ENCODE assay signal across 8 cellular contexts in genomic region chr14:30994681-30995620, GRCh38. TPM values are rescaled to one million over a fixed set of nuclear protein-coding genes. Genes with fewer than 3 reads are reported as not detected.
DNase-seq lines count a peak whose midpoint lies in the region; FAIRE-seq and TF ChIP-seq lines count a peak whose summit lies in the region.

No MANE protein-coding gene starts in this region.

- 0 to 1% methylated on average over 4 of the region's 4 CpGs for WGBS in GM23248 (ENCODE audit: low coverage in 1 of 2, low lambda C conversion rate in 2 of 2, missing lambda C conversion rate in 2 of 2), 2 experiments

- peak overlapping the region; percentile 69 for H3K4me2 ChIP-seq in GM23248 (ENCODE audit: unreplicated experiment)

- DNase-seq in ELR (ENCODE audit: low read depth) (peak; percentile 46), GM23248 (peak; percentile 69), SK-N-MC (ENCODE audit: low read depth, low spot score) (no peak), kidney (no peak), T1000 (lab: John Stamatoyannopoulos, UW) (no peak), COLO829 (ENCODE audit: low spot score) (no peak), HPDE6-E6E7 (ENCODE audit: extremely low spot score) (no peak), NCI-H524 (lab: John Stamatoyannopoulos, UW) (no peak)

- FAIRE-seq in kidney (lab: Jason Lieb, UNC), result peak; percentile 47

- H3K9me3 ChIP-seq in GM23248 (ENCODE audit: low read depth) (no peaks in the 10 kb centered on the region), SK-N-MC (ENCODE audit: low read depth, low read length) (no peaks in the 10 kb centered on the region), kidney (ENCODE audit: control insufficient read depth in 1 of 2, low read length in 2 of 2) (peaks cover 0 to 16% of the 10 kb centered on the region in 2 donors)

- peak overlapping the region; percentile 25 for H3K4me3 ChIP-seq in GM23248
- H3K4me3 ChIP-seq in SK-N-MC, result no peak overlapping the region
- no peak overlapping the region for H3K4me3 ChIP-seq in kidney (ENCODE audit: low read length in 2 of 2)

- H3K4me1 ChIP-seq in GM23248 (ENCODE audit: insufficient read depth) (peaks cover 17% of the 10 kb centered on the region), kidney (ENCODE audit: control insufficient read depth in 1 of 2, insufficient read depth in 1 of 2, low read depth in 1 of 2, low read length in 2 of 2) (peaks cover 2 to 17% of the 10 kb centered on the region in 2 donors)

- no peak overlapping the region for H2AFZ ChIP-seq in GM23248

- H3K9ac ChIP-seq in GM23248 (peak overlapping the region; percentile 61), SK-N-MC (ENCODE audit: insufficient read length) (no peak overlapping the region), kidney (ENCODE audit: low read length in 2 of 2) (no peak overlapping the region)

- H3K27me3 ChIP-seq in GM23248 (replicated peaks; ENCODE audit: insufficient read depth), result no peaks in the 10 kb centered on the region

- H3F3A ChIP-seq in GM23248 (ENCODE audit: insufficient read depth), result peaks cover 15% of the 10 kb centered on the region

- H3K27ac ChIP-seq in GM23248 (peak overlapping the region; percentile 83), SK-N-MC (0 out of 2 replicates have a peak overlapping the region, but pooled peaks have one; percentile 14), kidney (ENCODE audit: low read depth in 2 of 2, low read length in 2 of 2) (no peak overlapping the region)

- intact Hi-C loops in kidney (cut with DNase I), result no loop called here

- H3K36me3 ChIP-seq in GM23248 (ENCODE audit: low read depth) (peaks cover 3% of the 10 kb centered on the region; the same call in 1 of the 2 replicates), SK-N-MC (ENCODE audit: insufficient read depth, low read length) (peaks cover 13% of the 10 kb centered on the region), kidney (ENCODE audit: control insufficient read depth in 1 of 2, insufficient read depth in 2 of 2, low read length in 2 of 2) (peaks cover 2 to 3% of the 10 kb centered on the region in 2 donors)

- H3K79me2 ChIP-seq in GM23248 (ENCODE audit: insufficient read depth), result peaks cover 100% of the 10 kb centered on the region

- in situ Hi-C loops in GM23248 (cut with MboI), result loop anchor here (25.0 kb wide), 1 partner anchor 342 kb away; no protein-coding TSS in a partner anchor

- H4K20me1 ChIP-seq in GM23248 (ENCODE audit: insufficient read depth), result no peaks in the 10 kb centered on the region

- no peaks in the 10 kb centered on the region for H3K9me2 ChIP-seq in GM23248 (ENCODE audit: insufficient read depth)

- no peak for TF ChIP-seq CTCF in kidney (IDR thresholded peaks at IDR 0.05; ENCODE audit: borderline replicate concordance, extremely low read depth, insufficient read depth)

RNA-seq across cellular contexts. Expression of gene AP4S1, which starts 30.5 kb away (rescaled TPM):
- 8.7 and 9.9 TPM in 2 replicates for total RNA-seq in GM23248 (2014; rRNA removed; shearing (Covaris generic))
- polyA plus RNA-seq in GM23248 (2016; fragmentation: Nextera tagmentation; extraction: Ambion mirVana), result 6.3 and 7.7 TPM in 2 replicates
- 12.0 TPM for total RNA-seq in kidney
- polyA plus RNA-seq in kidney (ENCODE audit: insufficient read depth, low read depth, low replicate concordance), result 9.0 TPM

RNA-seq across cellular contexts. Expression of gene STRN3, which starts 31.2 kb away (rescaled TPM):
- 31.6 and 44.2 TPM in 2 replicates for total RNA-seq in GM23248 (2014; rRNA removed; shearing (Covaris generic))
- polyA plus RNA-seq in GM23248 (2016; fragmentation: Nextera tagmentation; extraction: Ambion mirVana) (25.6 TPM in 2 replicates), kidney (ENCODE audit: insufficient read depth, low read depth, low replicate concordance) (10.6 TPM)
- 52.9 TPM for total RNA-seq in kidney

Comparison
In these comparisons a context has a peak if more than half of its experiments do, and no peak if none do; other contexts are left out.
1. DNase-seq: peak in ELR (single experiment) and GM23248 (single experiment); none in SK-N-MC (single experiment), kidney (single experiment), T1000 (single experiment), COLO829 (single experiment), HPDE6-E6E7 (single experiment) and NCI-H524 (0 of 2).
2. H3K27ac ChIP-seq: peak in GM23248 (single experiment) and SK-N-MC (single experiment); none in kidney (0 of 2).